Comparison of ENCODE assay signal across 8 cellular contexts in the genomic region with DNA sequence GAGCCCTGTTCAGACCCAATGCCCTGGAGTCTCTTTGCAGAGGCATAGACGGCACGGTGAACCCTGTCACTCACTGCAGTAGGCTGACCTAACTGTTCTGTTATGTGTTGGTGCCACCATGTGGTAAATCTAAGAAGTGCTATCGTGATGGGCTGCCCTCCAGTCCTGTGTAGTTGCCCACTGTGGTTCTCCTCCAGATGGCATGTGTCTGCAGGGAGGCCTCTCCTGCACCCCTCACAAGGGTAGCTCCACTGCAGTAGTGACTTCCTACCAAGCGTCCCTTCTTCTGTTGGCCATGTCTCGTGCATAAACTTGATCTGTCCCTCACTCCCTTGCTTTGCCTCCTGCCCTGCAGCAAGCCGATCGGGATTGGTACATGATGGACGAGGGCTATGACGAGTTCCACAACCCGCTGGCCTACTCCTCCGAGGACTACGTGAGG. TPM values are rescaled to one million over a fixed set of nuclear protein-coding genes. Genes with fewer than 3 reads are reported as not detected.
DNase-seq lines count a peak whose midpoint lies in the region; ATAC-seq and TF ChIP-seq lines count a peak whose summit lies in the region.

No MANE protein-coding gene starts in this region.

- H3K4me1 Mint-ChIP-seq in natural killer cell treated with Interleukin-12 subunit alpha and Interleukin-12 subunit beta and Interleukin-15 and Interleukin-18, amount 100 ng/mL, for 72 hours (ENCODE audit: low read depth in 2 of 2) = peaks cover 34 to 35% of the 10 kb centered on the region in 2 donors

- H3K36me3 Mint-ChIP-seq in natural killer cell treated with Interleukin-12 subunit alpha and Interleukin-12 subunit beta and Interleukin-15 and Interleukin-18, amount 100 ng/mL, for 72 hours = peaks cover 52% of the 10 kb centered on the region

- peaks cover 12 to 19% (median 17%) of the 10 kb centered on the region in 4 donors for H3K4me1 ChIP-seq in esophagus muscularis mucosa
- H3K4me1 ChIP-seq in uterus = no peaks in the 10 kb centered on the region

- DNase-seq in 8988T = peak; percentile 93
- DNase-seq in NCI-H2196 (lab: John Stamatoyannopoulos, UW; ENCODE audit: unreplicated experiment) = peak; percentile 35
- peak; percentile 36 for DNase-seq in activated CD4-positive, alpha-beta T cell treated with anti-CD3 and anti-CD28 coated beads, Interleukin-2, amount 50 U/mL, for 1 hour
- DNase-seq in esophagus muscularis mucosa (ENCODE audit: extremely low spot score) = no peak
- DNase-seq in natural killer cell treated with Interleukin-12 subunit alpha and Interleukin-12 subunit beta and Interleukin-15 and Interleukin-18, amount 100 ng/mL, for 72 hours (ENCODE audit: low spot score) = no peak
- no peak for DNase-seq in uterus

- H3K4me3 Mint-ChIP-seq in natural killer cell treated with Interleukin-12 subunit alpha and Interleukin-12 subunit beta and Interleukin-15 and Interleukin-18, amount 100 ng/mL, for 72 hours = no peak overlapping the region

- ATAC-seq in HG02870 (IDR thresholded peaks at IDR 0.05; ENCODE audit: unreplicated experiment) = peak; percentile 75
- peak; percentile 73 for ATAC-seq in natural killer cell treated with Interleukin-12 subunit alpha and Interleukin-12 subunit beta and Interleukin-15 and Interleukin-18, amount 100 ng/mL, for 72 hours

- TF ChIP-seq POLR2A in esophagus muscularis mucosa (IDR thresholded peaks at IDR 0.05; ENCODE audit: low read depth) = no peak
- no peak for TF ChIP-seq POLR2A in uterus (IDR thresholded peaks at IDR 0.05)

- no peaks in the 10 kb centered on the region for H3K27me3 ChIP-seq in esophagus muscularis mucosa
- no peaks in the 10 kb centered on the region for H3K27me3 ChIP-seq in uterus

- H3K27ac ChIP-seq in esophagus muscularis mucosa (replicated peaks in 1 of 4) (no peak overlapping the region), uterus (no peak overlapping the region)

- no peak for TF ChIP-seq EP300 in esophagus muscularis mucosa (IDR thresholded peaks at IDR 0.05)

- peaks cover 79 to 87% (median 85%) of the 10 kb centered on the region in 4 donors for H3K36me3 ChIP-seq in esophagus muscularis mucosa
- no peaks in the 10 kb centered on the region for H3K36me3 ChIP-seq in uterus

- H3K4me3 ChIP-seq in esophagus muscularis mucosa = no peak overlapping the region
- no peak overlapping the region for H3K4me3 ChIP-seq in uterus

- 67% methylated on average over 12 of the region's 12 CpGs for WGBS in esophagus muscularis mucosa

- no peaks in the 10 kb centered on the region for H3K27me3 Mint-ChIP-seq in natural killer cell treated with Interleukin-12 subunit alpha and Interleukin-12 subunit beta and Interleukin-15 and Interleukin-18, amount 100 ng/mL, for 72 hours

- H3K9me3 ChIP-seq in esophagus muscularis mucosa (no peaks in the 10 kb centered on the region), uterus (no peaks in the 10 kb centered on the region)

- peak; percentile 75 for TF ChIP-seq CTCF in GM12873 (IDR thresholded peaks at IDR 0.05; ENCODE audit: insufficient read depth, low read depth, low read length, missing control alignments)
- peak; percentile 6 to 33 (median 17) for TF ChIP-seq CTCF in esophagus muscularis mucosa (IDR thresholded peaks at IDR 0.05)
- TF ChIP-seq CTCF in uterus (IDR thresholded peaks at IDR 0.05) = peak in 3 of 4 experiments; percentile 12 to 42 (median 20)

- intact Hi-C loops in esophagus muscularis mucosa (cut with DNase I) = loop anchor here (10.0 kb wide), 1 partner anchor 955 kb away; no protein-coding TSS in a partner anchor
- intact Hi-C loops in uterus (cut with DNase I; ENCODE audit: low total_unique reads) = no loop called here

- no peak overlapping the region for H3K27ac Mint-ChIP-seq in natural killer cell treated with Interleukin-12 subunit alpha and Interleukin-12 subunit beta and Interleukin-15 and Interleukin-18, amount 100 ng/mL, for 72 hours

- no peaks in the 10 kb centered on the region for H3K9me3 Mint-ChIP-seq in natural killer cell treated with Interleukin-12 subunit alpha and Interleukin-12 subunit beta and Interleukin-15 and Interleukin-18, amount 100 ng/mL, for 72 hours

RNA-seq across cellular contexts. Expression of a gene that starts 5.8 kb away (rescaled TPM):
- total RNA-seq in esophagus muscularis mucosa = 10 to 100 TPM; 59.0 to 70.2 (median 62.8) TPM
- total RNA-seq in natural killer cell treated with Interleukin-12 subunit alpha and Interleukin-12 subunit beta and Interleukin-15 and Interleukin-18, amount 100 ng/mL, for 72 hours = 100 to 1,000 TPM; 108 to 121 TPM
- 10 to 100 TPM; 12.8 to 73.6 (median 41.5) TPM for total RNA-seq in uterus

RNA-seq across cellular contexts. Expression of a gene that starts 6.0 kb away (rescaled TPM):
- total RNA-seq in esophagus muscularis mucosa = 1 to 10 TPM; 4.6 to 7.5 (median 6.4) TPM
- total RNA-seq in natural killer cell treated with Interleukin-12 subunit alpha and Interleukin-12 subunit beta and Interleukin-15 and Interleukin-18, amount 100 ng/mL, for 72 hours = 10 to 100 TPM; 24.2 to 28.8 TPM
- 10 to 100 TPM in 2 of 4 donors, 1 to 10 TPM in 2; 1.2 to 54.1 (median 14.9) TPM for total RNA-seq in uterus

RNA-seq across cellular contexts. Expression of a gene that starts 36.4 kb away (rescaled TPM):
- total RNA-seq in esophagus muscularis mucosa = under 1 TPM in 3 of 4 donors, not detected in 1; 0.57 to 0.71 (median 0.66) TPM
- total RNA-seq in natural killer cell treated with Interleukin-12 subunit alpha and Interleukin-12 subunit beta and Interleukin-15 and Interleukin-18, amount 100 ng/mL, for 72 hours = not detected
- 1 to 10 TPM in 1 of 4 donors, not detected in 3; 1.1 TPM for total RNA-seq in uterus

RNA-seq across cellular contexts. Expression of a gene that starts 45.1 kb away (rescaled TPM):
- total RNA-seq in esophagus muscularis mucosa (1 to 10 TPM in 3 of 4 donors, not detected in 1; 1.1 to 6.1 (median 1.3) TPM), uterus (10 to 100 TPM in 2 of 4 donors, 1 to 10 TPM in 1, under 1 TPM in 1; 0.77 to 23.8 (median 10.6) TPM)
- not detected for total RNA-seq in natural killer cell treated with Interleukin-12 subunit alpha and Interleukin-12 subunit beta and Interleukin-15 and Interleukin-18, amount 100 ng/mL, for 72 hours

Comparison
In these comparisons a context has a peak if more than half of its experiments do, and no peak if none do; other contexts are left out.
1. DNase-seq: peak in 8988T (single experiment), NCI-H2196 (single experiment) and activated CD4-positive, alpha-beta T cell treated with anti-CD3 and anti-CD28 coated beads, Interleukin-2, amount 50 U/mL, for 1 hour (single experiment); none in esophagus muscularis mucosa (single experiment), natural killer cell treated with Interleukin-12 subunit alpha and Interleukin-12 subunit beta and Interleukin-15 and Interleukin-18, amount 100 ng/mL, for 72 hours (single experiment) and uterus (0 of 2).
2. CTCF ChIP-seq: peak in every context shown above with its lines; median percentile 75 in GM12873; 20 in uterus; 17 in esophagus muscularis mucosa.